Comparison of ENCODE assay signal across 10 cellular contexts in genomic region chr3:78919021-78919755, GRCh38.
A peak's percentile ranks its signal among the peaks of the same experiment; 100 is the strongest.
DNase-seq lines count a peak whose midpoint lies in the region; ATAC-seq and TF ChIP-seq lines count a peak whose summit lies in the region.
"Had no signal": no experiment of that assay in that cellular context is flagged by ENCODE, and none has a peak within 500 bp of the region (broad histone marks: within the 10 kb centered on the region; RNA-seq: fewer than 3 reads in every experiment).

No MANE protein-coding gene starts in this region.

- no peak overlapping the region for H3K27ac Mint-ChIP-seq in neural progenitor cell
- no peak overlapping the region for H3K27ac Mint-ChIP-seq in stimulated activated memory B cell treated with anti-CD40 and anti-IgM and Interleukin-4, amounts not matched to agents 10 μg/mL and 1 μg/mL and 100 μg/mL, for 72 hours

- TF ChIP-seq CTCF in right lobe of liver (IDR thresholded peaks at IDR 0.05) (no peak), neural progenitor cell (IDR thresholded peaks at IDR 0.05) (no peak), sigmoid colon (IDR thresholded peaks at IDR 0.05) (no peak)

- H3K4me2 ChIP-seq in neural progenitor cell: no peak overlapping the region

- ATAC-seq in HG02610 (IDR thresholded peaks at IDR 0.05; ENCODE audit: unreplicated experiment): peak; percentile 95
- peak; percentile 98 for ATAC-seq in SK-N-SH treated with all-trans-retinoic acid at 6 μM for 48 hours
- ATAC-seq in right lobe of liver: peak; percentile 41 to 83 (median 60)
- no peak for ATAC-seq in stimulated activated memory B cell treated with anti-CD40 and anti-IgM and Interleukin-4, amounts not matched to agents 10 μg/mL and 1 μg/mL and 100 μg/mL, for 72 hours

- H3K4me3 ChIP-seq in right lobe of liver (no peak overlapping the region), neural progenitor cell (no peak overlapping the region), sigmoid colon (no peak overlapping the region)

- no peak overlapping the region for H3K4me3 Mint-ChIP-seq in neural progenitor cell
- no peak overlapping the region for H3K4me3 Mint-ChIP-seq in stimulated activated memory B cell treated with anti-CD40 and anti-IgM and Interleukin-4, amounts not matched to agents 10 μg/mL and 1 μg/mL and 100 μg/mL, for 72 hours

- H3K36me3 Mint-ChIP-seq in neural progenitor cell: no peaks in the 10 kb centered on the region
- H3K36me3 Mint-ChIP-seq in stimulated activated memory B cell treated with anti-CD40 and anti-IgM and Interleukin-4, amounts not matched to agents 10 μg/mL and 1 μg/mL and 100 μg/mL, for 72 hours: no peaks in the 10 kb centered on the region

- TF ChIP-seq POLR2A in right lobe of liver (IDR thresholded peaks at IDR 0.05): no peak
- TF ChIP-seq POLR2A in sigmoid colon (IDR thresholded peaks at IDR 0.05): no peak

- WGBS in right lobe of liver (ENCODE audit: insufficient coverage, low coverage, low lambda C conversion rate, missing lambda C conversion rate): 57% methylated on average over 5 of the region's 5 CpGs
- WGBS in sigmoid colon, 2 donors: 62 to 85% methylated on average over 5 of the region's 5 CpGs

- no peak overlapping the region for H3K27ac ChIP-seq in right lobe of liver
- no peak overlapping the region for H3K27ac ChIP-seq in neural progenitor cell
- no peak overlapping the region for H3K27ac ChIP-seq in sigmoid colon

- no peaks in the 10 kb centered on the region for H3K4me1 Mint-ChIP-seq in neural progenitor cell
- no peaks in the 10 kb centered on the region for H3K4me1 Mint-ChIP-seq in stimulated activated memory B cell treated with anti-CD40 and anti-IgM and Interleukin-4, amounts not matched to agents 10 μg/mL and 1 μg/mL and 100 μg/mL, for 72 hours

- H3K9ac ChIP-seq in neural progenitor cell: no peak overlapping the region

- TF ChIP-seq EP300 in sigmoid colon (IDR thresholded peaks at IDR 0.05): no peak

- H2AFZ ChIP-seq in neural progenitor cell (replicated peaks): no peak overlapping the region

- H4K20me1 ChIP-seq in neural progenitor cell (ENCODE audit: low read depth): no peaks in the 10 kb centered on the region

- peaks cover 91% of the 10 kb centered on the region for H3K79me2 ChIP-seq in neural progenitor cell (ENCODE audit: low read depth)

- H3K27me3 ChIP-seq in right lobe of liver (no peaks in the 10 kb centered on the region), neural progenitor cell (no peaks in the 10 kb centered on the region), sigmoid colon (no peaks in the 10 kb centered on the region)

- no peaks in the 10 kb centered on the region for H3K27me3 Mint-ChIP-seq in neural progenitor cell (ENCODE audit: insufficient read depth, low read depth)
- no peaks in the 10 kb centered on the region for H3K27me3 Mint-ChIP-seq in stimulated activated memory B cell treated with anti-CD40 and anti-IgM and Interleukin-4, amounts not matched to agents 10 μg/mL and 1 μg/mL and 100 μg/mL, for 72 hours

- H3K9me3 Mint-ChIP-seq in neural progenitor cell: peaks cover 2% of the 10 kb centered on the region
- H3K9me3 Mint-ChIP-seq in stimulated activated memory B cell treated with anti-CD40 and anti-IgM and Interleukin-4, amounts not matched to agents 10 μg/mL and 1 μg/mL and 100 μg/mL, for 72 hours: peaks cover 2% of the 10 kb centered on the region

- peaks cover 0 to 8% (median 0%) of the 10 kb centered on the region in 4 donors for H3K4me1 ChIP-seq in right lobe of liver
- H3K4me1 ChIP-seq in neural progenitor cell: peaks cover 1% of the 10 kb centered on the region
- H3K4me1 ChIP-seq in sigmoid colon: peaks cover 0 to 11% (median 5%) of the 10 kb centered on the region in 4 donors

- H3K36me3 ChIP-seq in right lobe of liver (no peaks in the 10 kb centered on the region), neural progenitor cell (no peaks in the 10 kb centered on the region), sigmoid colon (no peaks in the 10 kb centered on the region)

- H3K9me3 ChIP-seq in right lobe of liver (no peaks in the 10 kb centered on the region), neural progenitor cell (ENCODE audit: low read depth) (no peaks in the 10 kb centered on the region), sigmoid colon (no peaks in the 10 kb centered on the region)

- DNase-seq in EL (peak; percentile 79), right lobe of liver (no peak), neural progenitor cell (ENCODE audit: low spot score) (no peak), C1 segment of cervical spinal cord (lab: John Stamatoyannopoulos, UW) (no peak), sigmoid colon (no peak)
- DNase-seq: left cardiac atrium, NCI-H2081 had no signal

- intact Hi-C loops in right lobe of liver (cut with DNase I) (no loop called here), sigmoid colon (cut with DNase I) (no loop called here)

- peaks cover 9% of the 10 kb centered on the region for H3F3A ChIP-seq in neural progenitor cell (ENCODE audit: low read depth)

TF ChIP-seq in SK-N-SH treated with all-trans-retinoic acid at 6 μM for 48 hours, 23 proteins besides CTCF, POLR2A, EP300 and RAD21:
- TF ChIP-seq ISL1 (CRISPR knock-in tag; IDR thresholded peaks at IDR 0.05) (no peak), GLIS3 (CRISPR knock-in tag; IDR thresholded peaks at IDR 0.05) (no peak), POU6F1 (CRISPR knock-in tag; IDR thresholded peaks at IDR 0.05; ENCODE audit: borderline replicate concordance, low read depth) (no peak), CREB5 (CRISPR knock-in tag; IDR thresholded peaks at IDR 0.05; ENCODE audit: low read depth) (no peak), OSR1 (CRISPR knock-in tag; IDR thresholded peaks at IDR 0.05) (no peak), ZNF565 (CRISPR knock-in tag; conservative IDR thresholded peaks at IDR 0.05; ENCODE audit: low read depth) (no peak)
